ENCODE assay signal across 1 cellular context in the genomic region with DNA sequence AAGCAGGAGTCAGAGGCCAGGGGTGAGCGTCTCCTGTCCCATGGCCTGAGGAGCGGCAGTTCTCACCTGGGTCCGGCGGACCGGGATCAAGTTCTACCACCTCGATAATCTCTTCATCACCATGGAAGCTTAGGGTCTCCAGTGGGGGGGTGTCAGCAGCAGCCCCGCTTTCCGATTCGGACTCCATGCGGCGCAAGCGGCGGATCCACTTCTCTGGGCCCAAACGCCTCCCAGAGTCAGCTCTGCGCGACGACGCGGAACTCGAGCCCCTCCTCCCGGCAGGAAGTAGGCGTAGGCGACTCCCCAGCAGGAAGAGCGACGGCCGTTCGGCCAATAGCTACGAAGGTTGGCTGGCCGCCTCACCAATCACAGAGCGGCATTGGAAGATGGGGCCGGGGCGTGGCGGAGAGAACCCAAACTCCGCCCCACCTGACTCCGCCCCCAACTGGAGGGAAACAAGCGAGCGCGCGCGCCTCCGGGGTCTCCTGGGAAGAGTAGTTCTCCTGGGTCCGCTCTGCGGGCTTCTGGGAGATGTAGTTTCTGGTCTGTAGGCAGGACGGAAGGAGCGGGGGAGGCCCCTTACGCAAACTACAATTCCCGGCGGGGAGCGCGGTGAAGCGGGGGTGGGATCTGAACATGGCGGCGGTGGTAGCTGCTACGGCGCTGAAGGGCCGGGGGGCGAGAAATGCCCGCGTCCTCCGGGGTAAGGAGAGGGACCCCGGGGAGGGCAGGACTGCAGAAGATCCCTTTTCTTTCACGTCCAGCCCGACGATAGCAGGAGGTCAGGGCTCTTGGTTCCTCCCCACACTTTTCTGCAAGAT.
A peak's percentile ranks its signal among the peaks of the same experiment; 100 is the strongest.
TF ChIP-seq lines count a peak whose summit lies in the region.

A gene with protein sequence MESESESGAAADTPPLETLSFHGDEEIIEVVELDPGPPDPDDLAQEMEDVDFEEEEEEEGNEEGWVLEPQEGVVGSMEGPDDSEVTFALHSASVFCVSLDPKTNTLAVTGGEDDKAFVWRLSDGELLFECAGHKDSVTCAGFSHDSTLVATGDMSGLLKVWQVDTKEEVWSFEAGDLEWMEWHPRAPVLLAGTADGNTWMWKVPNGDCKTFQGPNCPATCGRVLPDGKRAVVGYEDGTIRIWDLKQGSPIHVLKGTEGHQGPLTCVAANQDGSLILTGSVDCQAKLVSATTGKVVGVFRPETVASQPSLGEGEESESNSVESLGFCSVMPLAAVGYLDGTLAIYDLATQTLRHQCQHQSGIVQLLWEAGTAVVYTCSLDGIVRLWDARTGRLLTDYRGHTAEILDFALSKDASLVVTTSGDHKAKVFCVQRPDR (minus strand): TSS at position 238 of the 821 bp plus-strand sequence. CDS start 51 bp downstream, at position 187.
A gene with protein sequence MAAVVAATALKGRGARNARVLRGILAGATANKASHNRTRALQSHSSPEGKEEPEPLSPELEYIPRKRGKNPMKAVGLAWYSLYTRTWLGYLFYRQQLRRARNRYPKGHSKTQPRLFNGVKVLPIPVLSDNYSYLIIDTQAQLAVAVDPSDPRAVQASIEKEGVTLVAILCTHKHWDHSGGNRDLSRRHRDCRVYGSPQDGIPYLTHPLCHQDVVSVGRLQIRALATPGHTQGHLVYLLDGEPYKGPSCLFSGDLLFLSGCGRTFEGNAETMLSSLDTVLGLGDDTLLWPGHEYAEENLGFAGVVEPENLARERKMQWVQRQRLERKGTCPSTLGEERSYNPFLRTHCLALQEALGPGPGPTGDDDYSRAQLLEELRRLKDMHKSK (plus strand): TSS at position 620 of the 821 bp plus-strand sequence. CDS start 17 bp downstream, at position 637.

TF ChIP-seq in HepG2, 621 proteins besides CTCF, POLR2A, EP300 and RAD21 (continued from another document):
- TF ChIP-seq, protein P1, sequence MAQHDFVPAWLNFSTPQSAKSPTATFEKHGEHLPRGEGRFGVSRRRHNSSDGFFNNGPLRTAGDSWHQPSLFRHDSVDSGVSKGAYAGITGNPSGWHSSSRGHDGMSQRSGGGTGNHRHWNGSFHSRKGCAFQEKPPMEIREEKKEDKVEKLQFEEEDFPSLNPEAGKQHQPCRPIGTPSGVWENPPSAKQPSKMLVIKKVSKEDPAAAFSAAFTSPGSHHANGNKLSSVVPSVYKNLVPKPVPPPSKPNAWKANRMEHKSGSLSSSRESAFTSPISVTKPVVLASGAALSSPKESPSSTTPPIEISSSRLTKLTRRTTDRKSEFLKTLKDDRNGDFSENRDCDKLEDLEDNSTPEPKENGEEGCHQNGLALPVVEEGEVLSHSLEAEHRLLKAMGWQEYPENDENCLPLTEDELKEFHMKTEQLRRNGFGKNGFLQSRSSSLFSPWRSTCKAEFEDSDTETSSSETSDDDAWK (CRISPR knock-in tag; IDR thresholded peaks at IDR 0.05), result no peak
- peak; percentile 86 for TF ChIP-seq TAF1 (CRISPR knock-in tag; IDR thresholded peaks at IDR 0.05)
- TF ChIP-seq MED13 (CRISPR knock-in tag; IDR thresholded peaks at IDR 0.05), result no peak
- TF ChIP-seq ZNF552 (CRISPR knock-in tag; IDR thresholded peaks at IDR 0.05; ENCODE audit: borderline replicate concordance), result peak; percentile 92; the same call in 1 of the 2 replicates
- no peak; the same call in 1 of the 2 replicates for TF ChIP-seq ZNF451 (CRISPR knock-in tag; IDR thresholded peaks at IDR 0.05)
- peak; percentile 95 for TF ChIP-seq ZNF430 (CRISPR knock-in tag; IDR thresholded peaks at IDR 0.05)
- TF ChIP-seq DR1 (CRISPR knock-in tag; IDR thresholded peaks at IDR 0.05), result peak; percentile 48
- TF ChIP-seq, protein P2, sequence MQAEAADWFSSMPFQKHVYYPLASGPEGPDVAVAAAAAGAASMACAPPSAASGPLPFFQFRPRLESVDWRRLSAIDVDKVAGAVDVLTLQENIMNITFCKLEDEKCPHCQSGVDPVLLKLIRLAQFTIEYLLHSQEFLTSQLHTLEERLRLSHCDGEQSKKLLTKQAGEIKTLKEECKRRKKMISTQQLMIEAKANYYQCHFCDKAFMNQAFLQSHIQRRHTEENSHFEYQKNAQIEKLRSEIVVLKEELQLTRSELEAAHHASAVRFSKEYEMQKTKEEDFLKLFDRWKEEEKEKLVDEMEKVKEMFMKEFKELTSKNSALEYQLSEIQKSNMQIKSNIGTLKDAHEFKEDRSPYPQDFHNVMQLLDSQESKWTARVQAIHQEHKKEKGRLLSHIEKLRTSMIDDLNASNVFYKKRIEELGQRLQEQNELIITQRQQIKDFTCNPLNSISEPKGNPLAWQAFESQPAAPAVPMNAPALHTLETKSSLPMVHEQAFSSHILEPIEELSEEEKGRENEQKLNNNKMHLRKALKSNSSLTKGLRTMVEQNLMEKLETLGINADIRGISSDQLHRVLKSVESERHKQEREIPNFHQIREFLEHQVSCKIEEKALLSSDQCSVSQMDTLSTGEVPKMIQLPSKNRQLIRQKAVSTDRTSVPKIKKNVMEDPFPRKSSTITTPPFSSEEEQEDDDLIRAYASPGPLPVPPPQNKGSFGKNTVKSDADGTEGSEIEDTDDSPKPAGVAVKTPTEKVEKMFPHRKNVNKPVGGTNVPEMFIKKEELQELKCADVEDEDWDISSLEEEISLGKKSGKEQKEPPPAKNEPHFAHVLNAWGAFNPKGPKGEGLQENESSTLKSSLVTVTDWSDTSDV (CRISPR knock-in tag; IDR thresholded peaks at IDR 0.05), result no peak
- 0 out of 2 replicates have a peak, but pooled peaks have one; percentile 66 for TF ChIP-seq ZFP62 (CRISPR knock-in tag; IDR thresholded peaks at IDR 0.05)
- peak; percentile 45; the same call in 1 of the 2 replicates for TF ChIP-seq ZNF264 (CRISPR knock-in tag; IDR thresholded peaks at IDR 0.05)
- no peak for TF ChIP-seq HDAC6 (IDR thresholded peaks at IDR 0.05; ENCODE audit: low read depth, low read length)
- TF ChIP-seq, protein P3, sequence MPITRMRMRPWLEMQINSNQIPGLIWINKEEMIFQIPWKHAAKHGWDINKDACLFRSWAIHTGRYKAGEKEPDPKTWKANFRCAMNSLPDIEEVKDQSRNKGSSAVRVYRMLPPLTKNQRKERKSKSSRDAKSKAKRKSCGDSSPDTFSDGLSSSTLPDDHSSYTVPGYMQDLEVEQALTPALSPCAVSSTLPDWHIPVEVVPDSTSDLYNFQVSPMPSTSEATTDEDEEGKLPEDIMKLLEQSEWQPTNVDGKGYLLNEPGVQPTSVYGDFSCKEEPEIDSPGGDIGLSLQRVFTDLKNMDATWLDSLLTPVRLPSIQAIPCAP (CRISPR knock-in tag; IDR thresholded peaks at IDR 0.05; ENCODE audit: low read depth), result no peak; the same call in 1 of the 2 replicates
- TF ChIP-seq, protein P4, sequence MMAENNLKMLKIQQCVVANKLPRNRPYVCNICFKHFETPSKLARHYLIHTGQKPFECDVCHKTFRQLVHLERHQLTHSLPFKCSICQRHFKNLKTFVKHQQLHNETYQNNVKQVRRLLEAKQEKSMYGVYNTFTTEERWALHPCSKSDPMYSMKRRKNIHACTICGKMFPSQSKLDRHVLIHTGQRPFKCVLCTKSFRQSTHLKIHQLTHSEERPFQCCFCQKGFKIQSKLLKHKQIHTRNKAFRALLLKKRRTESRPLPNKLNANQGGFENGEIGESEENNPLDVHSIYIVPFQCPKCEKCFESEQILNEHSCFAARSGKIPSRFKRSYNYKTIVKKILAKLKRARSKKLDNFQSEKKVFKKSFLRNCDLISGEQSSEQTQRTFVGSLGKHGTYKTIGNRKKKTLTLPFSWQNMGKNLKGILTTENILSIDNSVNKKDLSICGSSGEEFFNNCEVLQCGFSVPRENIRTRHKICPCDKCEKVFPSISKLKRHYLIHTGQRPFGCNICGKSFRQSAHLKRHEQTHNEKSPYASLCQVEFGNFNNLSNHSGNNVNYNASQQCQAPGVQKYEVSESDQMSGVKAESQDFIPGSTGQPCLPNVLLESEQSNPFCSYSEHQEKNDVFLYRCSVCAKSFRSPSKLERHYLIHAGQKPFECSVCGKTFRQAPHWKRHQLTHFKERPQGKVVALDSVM (CRISPR knock-in tag; IDR thresholded peaks at IDR 0.05), result peak; percentile 40; the same call in 1 of the 2 replicates
- TF ChIP-seq ZNF564 (CRISPR knock-in tag; IDR thresholded peaks at IDR 0.05), result peak; percentile 48; the same call in 1 of the 2 replicates
- TF ChIP-seq, protein P5, sequence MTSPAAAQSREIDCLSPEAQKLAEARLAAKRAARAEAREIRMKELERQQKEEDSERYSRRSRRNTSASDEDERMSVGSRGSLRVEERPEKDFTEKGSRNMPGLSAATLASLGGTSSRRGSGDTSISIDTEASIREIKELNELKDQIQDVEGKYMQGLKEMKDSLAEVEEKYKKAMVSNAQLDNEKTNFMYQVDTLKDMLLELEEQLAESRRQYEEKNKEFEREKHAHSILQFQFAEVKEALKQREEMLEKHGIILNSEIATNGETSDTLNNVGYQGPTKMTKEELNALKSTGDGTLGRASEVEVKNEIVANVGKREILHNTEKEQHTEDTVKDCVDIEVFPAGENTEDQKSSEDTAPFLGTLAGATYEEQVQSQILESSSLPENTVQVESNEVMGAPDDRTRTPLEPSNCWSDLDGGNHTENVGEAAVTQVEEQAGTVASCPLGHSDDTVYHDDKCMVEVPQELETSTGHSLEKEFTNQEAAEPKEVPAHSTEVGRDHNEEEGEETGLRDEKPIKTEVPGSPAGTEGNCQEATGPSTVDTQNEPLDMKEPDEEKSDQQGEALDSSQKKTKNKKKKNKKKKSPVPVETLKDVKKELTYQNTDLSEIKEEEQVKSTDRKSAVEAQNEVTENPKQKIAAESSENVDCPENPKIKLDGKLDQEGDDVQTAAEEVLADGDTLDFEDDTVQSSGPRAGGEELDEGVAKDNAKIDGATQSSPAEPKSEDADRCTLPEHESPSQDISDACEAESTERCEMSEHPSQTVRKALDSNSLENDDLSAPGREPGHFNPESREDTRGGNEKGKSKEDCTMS (CRISPR knock-in tag; conservative IDR thresholded peaks at IDR 0.05), result no peak
- TF ChIP-seq, protein P6, sequence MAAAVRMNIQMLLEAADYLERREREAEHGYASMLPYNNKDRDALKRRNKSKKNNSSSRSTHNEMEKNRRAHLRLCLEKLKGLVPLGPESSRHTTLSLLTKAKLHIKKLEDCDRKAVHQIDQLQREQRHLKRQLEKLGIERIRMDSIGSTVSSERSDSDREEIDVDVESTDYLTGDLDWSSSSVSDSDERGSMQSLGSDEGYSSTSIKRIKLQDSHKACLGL (CRISPR knock-in tag; IDR thresholded peaks at IDR 0.05), result peak; percentile 76; the same call in 1 of the 2 replicates
- TF ChIP-seq ZNF101 (CRISPR knock-in tag; IDR thresholded peaks at IDR 0.05; ENCODE audit: borderline replicate concordance, low read depth), result 0 out of 2 replicates have a peak, but pooled peaks have one; percentile 7
- no peak for TF ChIP-seq MBD4 (IDR thresholded peaks at IDR 0.05; ENCODE audit: borderline replicate concordance, low read length)
- no peak; the same call in 1 of the 2 replicates for TF ChIP-seq ZZZ3 (CRISPR knock-in tag; IDR thresholded peaks at IDR 0.05; ENCODE audit: borderline replicate concordance)
- no peak for TF ChIP-seq SRSF4 (IDR thresholded peaks at IDR 0.05; ENCODE audit: low read depth, low read length, poor library complexity, severe bottlenecking)
- TF ChIP-seq, protein P7, sequence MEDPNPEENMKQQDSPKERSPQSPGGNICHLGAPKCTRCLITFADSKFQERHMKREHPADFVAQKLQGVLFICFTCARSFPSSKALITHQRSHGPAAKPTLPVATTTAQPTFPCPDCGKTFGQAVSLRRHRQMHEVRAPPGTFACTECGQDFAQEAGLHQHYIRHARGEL (CRISPR knock-in tag; IDR thresholded peaks at IDR 0.05), result no peak
- no peak for TF ChIP-seq SNRNP70 (IDR thresholded peaks at IDR 0.05; ENCODE audit: low read depth, low read length)
- TF ChIP-seq, protein P8, sequence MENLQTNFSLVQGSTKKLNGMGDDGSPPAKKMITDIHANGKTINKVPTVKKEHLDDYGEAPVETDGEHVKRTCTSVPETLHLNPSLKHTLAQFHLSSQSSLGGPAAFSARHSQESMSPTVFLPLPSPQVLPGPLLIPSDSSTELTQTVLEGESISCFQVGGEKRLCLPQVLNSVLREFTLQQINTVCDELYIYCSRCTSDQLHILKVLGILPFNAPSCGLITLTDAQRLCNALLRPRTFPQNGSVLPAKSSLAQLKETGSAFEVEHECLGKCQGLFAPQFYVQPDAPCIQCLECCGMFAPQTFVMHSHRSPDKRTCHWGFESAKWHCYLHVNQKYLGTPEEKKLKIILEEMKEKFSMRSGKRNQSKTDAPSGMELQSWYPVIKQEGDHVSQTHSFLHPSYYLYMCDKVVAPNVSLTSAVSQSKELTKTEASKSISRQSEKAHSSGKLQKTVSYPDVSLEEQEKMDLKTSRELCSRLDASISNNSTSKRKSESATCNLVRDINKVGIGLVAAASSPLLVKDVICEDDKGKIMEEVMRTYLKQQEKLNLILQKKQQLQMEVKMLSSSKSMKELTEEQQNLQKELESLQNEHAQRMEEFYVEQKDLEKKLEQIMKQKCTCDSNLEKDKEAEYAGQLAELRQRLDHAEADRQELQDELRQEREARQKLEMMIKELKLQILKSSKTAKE (CRISPR knock-in tag; IDR thresholded peaks at IDR 0.05; ENCODE audit: borderline replicate concordance), result no peak
- TF ChIP-seq ZNF547 (CRISPR knock-in tag; IDR thresholded peaks at IDR 0.05), result no peak
- TF ChIP-seq, protein P9, sequence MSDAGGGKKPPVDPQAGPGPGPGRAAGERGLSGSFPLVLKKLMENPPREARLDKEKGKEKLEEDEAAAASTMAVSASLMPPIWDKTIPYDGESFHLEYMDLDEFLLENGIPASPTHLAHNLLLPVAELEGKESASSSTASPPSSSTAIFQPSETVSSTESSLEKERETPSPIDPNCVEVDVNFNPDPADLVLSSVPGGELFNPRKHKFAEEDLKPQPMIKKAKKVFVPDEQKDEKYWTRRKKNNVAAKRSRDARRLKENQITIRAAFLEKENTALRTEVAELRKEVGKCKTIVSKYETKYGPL (CRISPR knock-in tag; IDR thresholded peaks at IDR 0.05), result 0 out of 2 replicates have a peak, but pooled peaks have one; percentile 35
- no peak for TF ChIP-seq SMARCC2 (IDR thresholded peaks at IDR 0.05)
- TF ChIP-seq CHD4 (IDR thresholded peaks at IDR 0.05; ENCODE audit: borderline replicate concordance, low read length), result no peak; the same call in 1 of the 2 replicates
- TF ChIP-seq ZMYM3 (CRISPR knock-in tag; IDR thresholded peaks at IDR 0.05), result peak; percentile 45; the same call in 1 of the 2 replicates
- TF ChIP-seq TGIF2 (CRISPR knock-in tag; IDR thresholded peaks at IDR 0.05), result no peak; the same call in 1 of the 2 replicates
- TF ChIP-seq FOXM1 (CRISPR knock-in tag; IDR thresholded peaks at IDR 0.05), result no peak
- TF ChIP-seq HNF4A (CRISPR knock-in tag; IDR thresholded peaks at IDR 0.05), result no peak
- TF ChIP-seq, protein P10, sequence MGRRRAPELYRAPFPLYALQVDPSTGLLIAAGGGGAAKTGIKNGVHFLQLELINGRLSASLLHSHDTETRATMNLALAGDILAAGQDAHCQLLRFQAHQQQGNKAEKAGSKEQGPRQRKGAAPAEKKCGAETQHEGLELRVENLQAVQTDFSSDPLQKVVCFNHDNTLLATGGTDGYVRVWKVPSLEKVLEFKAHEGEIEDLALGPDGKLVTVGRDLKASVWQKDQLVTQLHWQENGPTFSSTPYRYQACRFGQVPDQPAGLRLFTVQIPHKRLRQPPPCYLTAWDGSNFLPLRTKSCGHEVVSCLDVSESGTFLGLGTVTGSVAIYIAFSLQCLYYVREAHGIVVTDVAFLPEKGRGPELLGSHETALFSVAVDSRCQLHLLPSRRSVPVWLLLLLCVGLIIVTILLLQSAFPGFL (CRISPR knock-in tag; IDR thresholded peaks at IDR 0.05), result 0 out of 2 replicates have a peak, but pooled peaks have one; percentile 49
